In genomic region chr9:3525836-3526165, GRCh38 we compare ENCODE assay signal across 8 cellular contexts. TPM values are rescaled to one million over a fixed set of nuclear protein-coding genes. Genes with fewer than 3 reads are reported as not detected.
DNase-seq lines count a peak whose midpoint lies in the region; ATAC-seq, FAIRE-seq and TF ChIP-seq lines count a peak whose summit lies in the region.

Gene RFX3, minus strand, starts transcription at chr9:3526001. Its CDS starts 130,413 bp downstream, at chr9:3395588.

- dilution Hi-C loops in keratinocyte (cut with MboI; ENCODE audit: extremely low pct_ligation_motif_present, low sequenced_read_pairs): no loop called here

- peak within 1 kb of the TSS; percentile 97 for H2AFZ ChIP-seq in keratinocyte (ENCODE audit: control insufficient read depth, low read length)

- peak within 1 kb of the TSS; percentile 100 for H3K9ac ChIP-seq in keratinocyte (ENCODE audit: control insufficient read depth, extremely low read depth, insufficient read depth, low read length)

- H3K36me3 Mint-ChIP-seq in central memory CD8-positive, alpha-beta T cell (ENCODE audit: insufficient read depth): peaks cover 43% of the 10 kb centered on the region

- peak in 1 of 3 experiments; percentile 7 for TF ChIP-seq CTCF in keratinocyte (optimal IDR thresholded peaks at IDR 0.05 in 1 of 3, IDR thresholded peaks at IDR 0.05 in 1 of 3, conservative IDR thresholded peaks at IDR 0.05 in 1 of 3; ENCODE audit: extremely low read depth in 1 of 3, insufficient read depth in 2 of 3, low read length in 3 of 3)

- peak within 1 kb of the TSS; percentile 80 for H3K4me3 Mint-ChIP-seq in central memory CD8-positive, alpha-beta T cell

- peak; percentile 91 for DNase-seq in AG08395 (ENCODE audit: low spot score)
- DNase-seq in NCI-H345 treated with DMSO at 0.1 percent for 48 hours (lab: John Stamatoyannopoulos, UW; ENCODE audit: unreplicated experiment): peak; percentile 68
- DNase-seq in activated CD4-positive, CD25-positive, alpha-beta regulatory T cell treated with anti-CD3 and anti-CD28 coated beads, Interleukin-2, amount 50 U/mL, for 16 hours (ENCODE audit: low read depth, low spot score): peak; percentile 84
- peak; percentile 79 to 88 for DNase-seq in central memory CD8-positive, alpha-beta T cell (ENCODE audit: low spot score in 2 of 2)
- DNase-seq in keratinocyte (ENCODE audit: low read depth, low spot score): peak; percentile 60
- peak; percentile 83 to 91 for DNase-seq in stimulated activated CD4-positive, alpha-beta T cell treated with anti-CD3 and anti-CD28 coated beads, Interleukin-15, amount 100 ng/mL, for 1 hour (ENCODE audit: low read depth in 1 of 2, low spot score in 1 of 2)

- no peaks in the 10 kb centered on the region for H3K9me3 Mint-ChIP-seq in central memory CD8-positive, alpha-beta T cell

- H3K36me3 ChIP-seq in keratinocyte (ENCODE audit: control insufficient read depth in 2 of 2, extremely low read depth in 1 of 2, insufficient read depth in 2 of 2, low read length in 2 of 2): no peaks in the 10 kb centered on the region

- H3K27ac ChIP-seq in keratinocyte (ENCODE audit: control insufficient read depth, insufficient read depth, low read length): peak within 1 kb of the TSS; percentile 100

- peak within 1 kb of the TSS; percentile 98 for H3K27ac Mint-ChIP-seq in central memory CD8-positive, alpha-beta T cell (ENCODE audit: low read depth)

- peaks cover 69% of the 10 kb centered on the region for H3K4me1 Mint-ChIP-seq in central memory CD8-positive, alpha-beta T cell

- H3K4me2 ChIP-seq in keratinocyte (ENCODE audit: control insufficient read depth, extremely low read depth, insufficient read depth, low read depth, low read length): peak within 1 kb of the TSS; percentile 97

- H3K27me3 Mint-ChIP-seq in central memory CD8-positive, alpha-beta T cell: no peaks in the 10 kb centered on the region

- H4K20me1 ChIP-seq in keratinocyte (ENCODE audit: control insufficient read depth, extremely low read depth, insufficient read depth, low read length): no peaks in the 10 kb centered on the region

- H3K9me3 ChIP-seq in keratinocyte (ENCODE audit: control insufficient read depth, low read depth, low read length): no peaks in the 10 kb centered on the region

- ATAC-seq in GM19035 (IDR thresholded peaks at IDR 0.05; ENCODE audit: unreplicated experiment): peak; percentile 43
- peak; percentile 49 for ATAC-seq in HG03354 (IDR thresholded peaks at IDR 0.05; ENCODE audit: poor library complexity, severe bottlenecking, unreplicated experiment)
- ATAC-seq in central memory CD8-positive, alpha-beta T cell (replicated peaks; ENCODE audit: extremely low read depth, poor library complexity, severe bottlenecking): peak; percentile 53

- no peak for FAIRE-seq in keratinocyte (lab: Jason Lieb, UNC)

- H3K4me3 ChIP-seq in keratinocyte (ENCODE audit: control insufficient read depth in 2 of 3, extremely low read depth in 1 of 3, insufficient read depth in 2 of 3, low read depth in 1 of 3, low read length in 3 of 3): peak within 1 kb of the TSS; percentile 92 to 97 (median 95)

- H3K4me1 ChIP-seq in keratinocyte (ENCODE audit: control insufficient read depth, extremely low read depth, insufficient read depth, low read length): peaks cover 14% of the 10 kb centered on the region

- H3K9me1 ChIP-seq in keratinocyte (ENCODE audit: control insufficient read depth, extremely low read depth, insufficient read depth, low read length): no peaks in the 10 kb centered on the region

- H3K27me3 ChIP-seq in keratinocyte (ENCODE audit: control insufficient read depth, extremely low read depth, insufficient read depth, low read length): no peaks in the 10 kb centered on the region

- H3K79me2 ChIP-seq in keratinocyte (ENCODE audit: control insufficient read depth, insufficient read depth, low read length): peaks cover 24% of the 10 kb centered on the region

RNA-seq across cellular contexts. Expression of gene RFX3, which starts in this region (rescaled TPM):
- polyA plus RNA-seq in keratinocyte: 1.2 to 2.5 TPM (median 1.8 TPM) in 3 replicates
- polyA plus RNA-seq in keratinocyte (2011; ENCODE audit: low read depth): 1.00 TPM
- polyA plus RNA-seq in keratinocyte (2011; cell fraction: cytosol; rRNA removed): 0.70 and 1.3 TPM in 2 replicates
- 2.3 and 2.5 TPM in 2 replicates for polyA plus RNA-seq in keratinocyte (2011; cell fraction: nucleus; rRNA removed)
- 0.66 and 0.95 TPM in 2 replicates for polyA plus RNA-seq in keratinocyte (2012; ENCODE audit: low replicate concordance)
- polyA minus RNA-seq in keratinocyte: 19.0 to 22.5 TPM (median 20.3 TPM) in 3 replicates
- polyA minus RNA-seq in keratinocyte (2011; cell fraction: cytosol; rRNA and poly(A)+ RNA removed): 1.5 TPM
- 6.8 and 10.5 TPM in 2 replicates for polyA minus RNA-seq in keratinocyte (2011; cell fraction: nucleus; rRNA and poly(A)+ RNA removed)

Comparison
In these comparisons a context has a peak if more than half of its experiments do, and no peak if none do; other contexts are left out.
1. Peak in every context shown above with its lines: DNase-seq, ATAC-seq, H3K4me3 ChIP-seq and H3K27ac ChIP-seq.